8 cellular contexts compared by ENCODE assay signal in genomic region chr3:150303776-150304175, GRCh38.
DNase-seq lines count a peak whose midpoint lies in the region; ATAC-seq, FAIRE-seq and TF ChIP-seq lines count a peak whose summit lies in the region.
"Had no signal": no experiment of that assay in that cellular context is flagged by ENCODE, and none has a peak within 500 bp of the region (broad histone marks: within the 10 kb centered on the region; RNA-seq: fewer than 3 reads in every experiment).

No MANE protein-coding gene starts in this region.

- H3K4me3 Mint-ChIP-seq in activated B cell treated with CpG ODN at 0.5 μM for 24 hours: no peak overlapping the region
- H3K4me3 Mint-ChIP-seq in nephron progenitor cell: no peak overlapping the region

- H3K36me3 Mint-ChIP-seq in activated B cell treated with CpG ODN at 0.5 μM for 24 hours (ENCODE audit: low read depth) (no peaks in the 10 kb centered on the region), nephron progenitor cell (ENCODE audit: low read depth) (no peaks in the 10 kb centered on the region)

- H3K27me3 Mint-ChIP-seq in activated B cell treated with CpG ODN at 0.5 μM for 24 hours (peaks cover 33% of the 10 kb centered on the region), nephron progenitor cell (ENCODE audit: low read depth, poor library complexity) (no peaks in the 10 kb centered on the region)

- H3K9me3 Mint-ChIP-seq in activated B cell treated with CpG ODN at 0.5 μM for 24 hours: no peaks in the 10 kb centered on the region
- no peaks in the 10 kb centered on the region for H3K9me3 Mint-ChIP-seq in nephron progenitor cell

- CTCF ChIA-PET in activated B cell treated with CpG ODN at 0.5 μM for 24 hours (lab: Charles Lee): interaction anchor here (1.0 kb wide), 1 partner anchor 106 kb away, joined by 3 read pairs; no protein-coding TSS in a partner anchor

- POLR2A ChIA-PET in activated B cell treated with CpG ODN at 0.5 μM for 24 hours (lab: Charles Lee): no interaction called here

- no peak for TF ChIP-seq POLR2A in GM12892 (IDR thresholded peaks at IDR 0.05; ENCODE audit: low read depth, low read length)

- H3K4me1 Mint-ChIP-seq in activated B cell treated with CpG ODN at 0.5 μM for 24 hours (no peaks in the 10 kb centered on the region), nephron progenitor cell (peaks cover 84% of the 10 kb centered on the region)

- intact Hi-C loops in activated B cell treated with CpG ODN at 0.5 μM for 24 hours (cut with micrococcal nuclease): no loop called here

- H3K27ac Mint-ChIP-seq in activated B cell treated with CpG ODN at 0.5 μM for 24 hours (no peak overlapping the region), nephron progenitor cell (no peak overlapping the region)

- DNase-seq in GM12892 (ENCODE audit: insufficient read length) (no peak), activated B cell treated with CpG ODN at 0.5 μM for 24 hours (no peak), nephron progenitor cell (no peak), D721Med (ENCODE audit: insufficient read length, low spot score) (no peak), glomerular visceral epithelial cell (ENCODE audit: extremely low spot score) (no peak)
- DNase-seq: T1000 had no signal

- ATAC-seq in HG02885 (IDR thresholded peaks at IDR 0.05; ENCODE audit: poor library complexity, unreplicated experiment) (peak; percentile 79), activated B cell treated with CpG ODN at 0.5 μM for 24 hours (ENCODE audit: low read depth) (peak; percentile 37), HG02623 (IDR thresholded peaks at IDR 0.05; ENCODE audit: unreplicated experiment) (no peak)

- FAIRE-seq in GM12892 (lab: Jason Lieb, UNC) (peak; percentile 67), D721Med (lab: Jason Lieb, UNC) (no peak)

- TF ChIP-seq CTCF in activated B cell treated with CpG ODN at 0.5 μM for 24 hours (IDR thresholded peaks at IDR 0.05): no peak
- TF ChIP-seq CTCF in nephron progenitor cell (IDR thresholded peaks at IDR 0.05): peak; percentile 26
- no peak for TF ChIP-seq CTCF in D721Med (IDR thresholded peaks at IDR 0.05; ENCODE audit: insufficient read depth, missing control alignments)
